Comparison of ENCODE assay signal across 1 cellular context in genomic region chr17:35597604-35598003, GRCh38.
TF ChIP-seq lines count a peak whose summit lies in the region.

No MANE protein-coding gene starts in this region.

TF ChIP-seq in liver, 16 proteins besides CTCF, POLR2A, EP300 and RAD21 (continued from another document):
- TF ChIP-seq, protein P1, sequence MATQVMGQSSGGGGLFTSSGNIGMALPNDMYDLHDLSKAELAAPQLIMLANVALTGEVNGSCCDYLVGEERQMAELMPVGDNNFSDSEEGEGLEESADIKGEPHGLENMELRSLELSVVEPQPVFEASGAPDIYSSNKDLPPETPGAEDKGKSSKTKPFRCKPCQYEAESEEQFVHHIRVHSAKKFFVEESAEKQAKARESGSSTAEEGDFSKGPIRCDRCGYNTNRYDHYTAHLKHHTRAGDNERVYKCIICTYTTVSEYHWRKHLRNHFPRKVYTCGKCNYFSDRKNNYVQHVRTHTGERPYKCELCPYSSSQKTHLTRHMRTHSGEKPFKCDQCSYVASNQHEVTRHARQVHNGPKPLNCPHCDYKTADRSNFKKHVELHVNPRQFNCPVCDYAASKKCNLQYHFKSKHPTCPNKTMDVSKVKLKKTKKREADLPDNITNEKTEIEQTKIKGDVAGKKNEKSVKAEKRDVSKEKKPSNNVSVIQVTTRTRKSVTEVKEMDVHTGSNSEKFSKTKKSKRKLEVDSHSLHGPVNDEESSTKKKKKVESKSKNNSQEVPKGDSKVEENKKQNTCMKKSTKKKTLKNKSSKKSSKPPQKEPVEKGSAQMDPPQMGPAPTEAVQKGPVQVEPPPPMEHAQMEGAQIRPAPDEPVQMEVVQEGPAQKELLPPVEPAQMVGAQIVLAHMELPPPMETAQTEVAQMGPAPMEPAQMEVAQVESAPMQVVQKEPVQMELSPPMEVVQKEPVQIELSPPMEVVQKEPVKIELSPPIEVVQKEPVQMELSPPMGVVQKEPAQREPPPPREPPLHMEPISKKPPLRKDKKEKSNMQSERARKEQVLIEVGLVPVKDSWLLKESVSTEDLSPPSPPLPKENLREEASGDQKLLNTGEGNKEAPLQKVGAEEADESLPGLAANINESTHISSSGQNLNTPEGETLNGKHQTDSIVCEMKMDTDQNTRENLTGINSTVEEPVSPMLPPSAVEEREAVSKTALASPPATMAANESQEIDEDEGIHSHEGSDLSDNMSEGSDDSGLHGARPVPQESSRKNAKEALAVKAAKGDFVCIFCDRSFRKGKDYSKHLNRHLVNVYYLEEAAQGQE (IDR thresholded peaks at IDR 0.05), result no peak
- no peak for TF ChIP-seq MAX (IDR thresholded peaks at IDR 0.05)
- peak; percentile 59 to 67 for TF ChIP-seq HNF4A (conservative IDR thresholded peaks at IDR 0.05)
